In the genomic region with DNA sequence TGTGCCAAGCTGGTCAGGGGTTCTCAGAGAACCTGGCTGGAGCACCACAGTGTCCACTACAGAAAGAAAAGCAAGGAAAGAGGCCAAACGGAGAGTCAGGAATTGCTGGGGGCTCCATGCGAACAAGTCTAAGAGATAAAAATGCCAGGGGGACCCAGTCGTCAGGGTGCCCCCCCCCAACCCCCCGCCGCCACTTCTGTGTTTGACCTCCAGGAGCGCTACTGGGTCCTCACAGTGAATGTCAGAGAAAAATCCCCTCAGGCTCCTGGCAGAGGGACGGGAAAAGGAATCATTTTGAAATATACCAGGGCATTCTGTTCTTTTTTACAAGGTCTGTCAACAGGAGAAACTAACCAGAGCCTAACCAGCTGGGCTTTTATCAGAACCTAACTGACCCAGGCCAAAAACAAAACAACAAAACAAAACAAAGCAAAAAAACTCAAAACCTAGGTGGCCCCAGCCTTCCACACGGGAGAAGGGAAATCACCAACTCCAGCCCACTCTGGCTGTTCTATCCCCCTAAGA, we compare ENCODE assay signal across 1 cellular context.
TF ChIP-seq lines count a peak whose summit lies in the region.

No MANE protein-coding gene starts in this region.

TF ChIP-seq in GM23338, 12 proteins besides CTCF, POLR2A, EP300 and RAD21 (continued from another document):
- TF ChIP-seq, protein P1, sequence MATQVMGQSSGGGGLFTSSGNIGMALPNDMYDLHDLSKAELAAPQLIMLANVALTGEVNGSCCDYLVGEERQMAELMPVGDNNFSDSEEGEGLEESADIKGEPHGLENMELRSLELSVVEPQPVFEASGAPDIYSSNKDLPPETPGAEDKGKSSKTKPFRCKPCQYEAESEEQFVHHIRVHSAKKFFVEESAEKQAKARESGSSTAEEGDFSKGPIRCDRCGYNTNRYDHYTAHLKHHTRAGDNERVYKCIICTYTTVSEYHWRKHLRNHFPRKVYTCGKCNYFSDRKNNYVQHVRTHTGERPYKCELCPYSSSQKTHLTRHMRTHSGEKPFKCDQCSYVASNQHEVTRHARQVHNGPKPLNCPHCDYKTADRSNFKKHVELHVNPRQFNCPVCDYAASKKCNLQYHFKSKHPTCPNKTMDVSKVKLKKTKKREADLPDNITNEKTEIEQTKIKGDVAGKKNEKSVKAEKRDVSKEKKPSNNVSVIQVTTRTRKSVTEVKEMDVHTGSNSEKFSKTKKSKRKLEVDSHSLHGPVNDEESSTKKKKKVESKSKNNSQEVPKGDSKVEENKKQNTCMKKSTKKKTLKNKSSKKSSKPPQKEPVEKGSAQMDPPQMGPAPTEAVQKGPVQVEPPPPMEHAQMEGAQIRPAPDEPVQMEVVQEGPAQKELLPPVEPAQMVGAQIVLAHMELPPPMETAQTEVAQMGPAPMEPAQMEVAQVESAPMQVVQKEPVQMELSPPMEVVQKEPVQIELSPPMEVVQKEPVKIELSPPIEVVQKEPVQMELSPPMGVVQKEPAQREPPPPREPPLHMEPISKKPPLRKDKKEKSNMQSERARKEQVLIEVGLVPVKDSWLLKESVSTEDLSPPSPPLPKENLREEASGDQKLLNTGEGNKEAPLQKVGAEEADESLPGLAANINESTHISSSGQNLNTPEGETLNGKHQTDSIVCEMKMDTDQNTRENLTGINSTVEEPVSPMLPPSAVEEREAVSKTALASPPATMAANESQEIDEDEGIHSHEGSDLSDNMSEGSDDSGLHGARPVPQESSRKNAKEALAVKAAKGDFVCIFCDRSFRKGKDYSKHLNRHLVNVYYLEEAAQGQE (IDR thresholded peaks at IDR 0.05; ENCODE audit: unreplicated experiment), result no peak
- TF ChIP-seq STAT1 (IDR thresholded peaks at IDR 0.05; ENCODE audit: unreplicated experiment) (no peak), EZH2phosphoT487 (IDR thresholded peaks at IDR 0.05; ENCODE audit: unreplicated experiment) (no peak), CREB1 (CRISPR knock-in tag; IDR thresholded peaks at IDR 0.05; ENCODE audit: low read depth) (no peak), ZNF331 (CRISPR knock-in tag; IDR thresholded peaks at IDR 0.05; ENCODE audit: low read depth) (no peak)
- TF ChIP-seq, protein P2, sequence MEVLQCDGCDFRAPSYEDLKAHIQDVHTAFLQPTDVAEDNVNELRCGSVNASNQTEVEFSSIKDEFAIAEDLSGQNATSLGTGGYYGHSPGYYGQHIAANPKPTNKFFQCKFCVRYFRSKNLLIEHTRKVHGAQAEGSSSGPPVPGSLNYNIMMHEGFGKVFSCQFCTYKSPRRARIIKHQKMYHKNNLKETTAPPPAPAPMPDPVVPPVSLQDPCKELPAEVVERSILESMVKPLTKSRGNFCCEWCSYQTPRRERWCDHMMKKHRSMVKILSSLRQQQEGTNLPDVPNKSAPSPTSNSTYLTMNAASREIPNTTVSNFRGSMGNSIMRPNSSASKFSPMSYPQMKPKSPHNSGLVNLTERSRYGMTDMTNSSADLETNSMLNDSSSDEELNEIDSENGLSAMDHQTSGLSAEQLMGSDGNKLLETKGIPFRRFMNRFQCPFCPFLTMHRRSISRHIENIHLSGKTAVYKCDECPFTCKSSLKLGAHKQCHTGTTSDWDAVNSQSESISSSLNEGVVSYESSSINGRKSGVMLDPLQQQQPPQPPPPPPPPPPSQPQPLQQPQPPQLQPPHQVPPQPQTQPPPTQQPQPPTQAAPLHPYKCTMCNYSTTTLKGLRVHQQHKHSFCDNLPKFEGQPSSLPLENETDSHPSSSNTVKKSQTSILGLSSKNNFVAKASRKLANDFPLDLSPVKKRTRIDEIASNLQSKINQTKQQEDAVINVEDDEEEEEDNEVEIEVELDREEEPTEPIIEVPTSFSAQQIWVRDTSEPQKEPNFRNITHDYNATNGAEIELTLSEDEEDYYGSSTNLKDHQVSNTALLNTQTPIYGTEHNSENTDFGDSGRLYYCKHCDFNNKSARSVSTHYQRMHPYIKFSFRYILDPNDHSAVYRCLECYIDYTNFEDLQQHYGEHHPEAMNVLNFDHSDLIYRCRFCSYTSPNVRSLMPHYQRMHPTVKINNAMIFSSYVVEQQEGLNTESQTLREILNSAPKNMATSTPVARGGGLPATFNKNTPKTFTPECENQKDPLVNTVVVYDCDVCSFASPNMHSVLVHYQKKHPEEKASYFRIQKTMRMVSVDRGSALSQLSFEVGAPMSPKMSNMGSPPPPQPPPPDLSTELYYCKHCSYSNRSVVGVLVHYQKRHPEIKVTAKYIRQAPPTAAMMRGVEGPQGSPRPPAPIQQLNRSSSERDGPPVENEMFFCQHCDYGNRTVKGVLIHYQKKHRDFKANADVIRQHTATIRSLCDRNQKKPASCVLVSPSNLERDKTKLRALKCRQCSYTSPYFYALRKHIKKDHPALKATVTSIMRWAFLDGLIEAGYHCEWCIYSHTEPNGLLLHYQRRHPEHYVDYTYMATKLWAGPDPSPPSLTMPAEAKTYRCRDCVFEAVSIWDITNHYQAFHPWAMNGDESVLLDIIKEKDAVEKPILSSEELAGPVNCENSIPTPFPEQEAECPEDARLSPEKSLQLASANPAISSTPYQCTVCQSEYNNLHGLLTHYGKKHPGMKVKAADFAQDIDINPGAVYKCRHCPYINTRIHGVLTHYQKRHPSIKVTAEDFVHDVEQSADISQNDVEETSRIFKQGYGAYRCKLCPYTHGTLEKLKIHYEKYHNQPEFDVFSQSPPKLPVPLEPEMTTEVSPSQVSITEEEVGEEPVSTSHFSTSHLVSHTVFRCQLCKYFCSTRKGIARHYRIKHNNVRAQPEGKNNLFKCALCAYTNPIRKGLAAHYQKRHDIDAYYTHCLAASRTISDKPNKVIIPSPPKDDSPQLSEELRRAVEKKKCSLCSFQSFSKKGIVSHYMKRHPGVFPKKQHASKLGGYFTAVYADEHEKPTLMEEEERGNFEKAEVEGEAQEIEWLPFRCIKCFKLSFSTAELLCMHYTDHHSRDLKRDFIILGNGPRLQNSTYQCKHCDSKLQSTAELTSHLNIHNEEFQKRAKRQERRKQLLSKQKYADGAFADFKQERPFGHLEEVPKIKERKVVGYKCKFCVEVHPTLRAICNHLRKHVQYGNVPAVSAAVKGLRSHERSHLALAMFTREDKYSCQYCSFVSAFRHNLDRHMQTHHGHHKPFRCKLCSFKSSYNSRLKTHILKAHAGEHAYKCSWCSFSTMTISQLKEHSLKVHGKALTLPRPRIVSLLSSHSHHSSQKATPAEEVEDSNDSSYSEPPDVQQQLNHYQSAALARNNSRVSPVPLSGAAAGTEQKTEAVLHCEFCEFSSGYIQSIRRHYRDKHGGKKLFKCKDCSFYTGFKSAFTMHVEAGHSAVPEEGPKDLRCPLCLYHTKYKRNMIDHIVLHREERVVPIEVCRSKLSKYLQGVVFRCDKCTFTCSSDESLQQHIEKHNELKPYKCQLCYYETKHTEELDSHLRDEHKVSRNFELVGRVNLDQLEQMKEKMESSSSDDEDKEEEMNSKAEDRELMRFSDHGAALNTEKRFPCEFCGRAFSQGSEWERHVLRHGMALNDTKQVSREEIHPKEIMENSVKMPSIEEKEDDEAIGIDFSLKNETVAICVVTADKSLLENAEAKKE (CRISPR knock-in tag; IDR thresholded peaks at IDR 0.05), result no peak
TF ChIP-seq in GM23338: peak in this region for 0.
